Comparison of ENCODE assay signal across 8 cellular contexts in genomic region chr5:151770383-151771258, GRCh38. TPM values are rescaled to one million over a fixed set of nuclear protein-coding genes. Genes with fewer than 3 reads are reported as not detected.
DNase-seq lines count a peak whose midpoint lies in the region; ATAC-seq, FAIRE-seq and TF ChIP-seq lines count a peak whose summit lies in the region.

No MANE protein-coding gene starts in this region.

- H3K27ac ChIP-seq in DOHH2 (ENCODE audit: low read depth, low read length) (peak overlapping the region; percentile 81), caudate nucleus (ENCODE audit: low read depth, low read length) (peak overlapping the region; percentile 99), keratinocyte (ENCODE audit: control insufficient read depth, insufficient read depth, low read length) (peak overlapping the region; percentile 76)

- peaks cover 34% of the 10 kb centered on the region for H4K20me1 ChIP-seq in DOHH2 (ENCODE audit: control insufficient read depth, insufficient read depth, low read depth, low read length)
- H4K20me1 ChIP-seq in keratinocyte (ENCODE audit: control insufficient read depth, extremely low read depth, insufficient read depth, low read length) = peaks cover 31% of the 10 kb centered on the region

- FAIRE-seq in keratinocyte (lab: Jason Lieb, UNC) = no peak

- no peaks in the 10 kb centered on the region for H3K9me2 ChIP-seq in DOHH2 (replicated peaks; ENCODE audit: control insufficient read depth, low read length)

- no peaks in the 10 kb centered on the region for H3K9me3 ChIP-seq in DOHH2 (ENCODE audit: control insufficient read depth, insufficient read depth, low read length)
- H3K9me3 ChIP-seq in keratinocyte (ENCODE audit: control insufficient read depth, low read depth, low read length) = no peaks in the 10 kb centered on the region

- peak overlapping the region; percentile 82 for H2AFZ ChIP-seq in keratinocyte (ENCODE audit: control insufficient read depth, low read length)

- peaks cover 35% of the 10 kb centered on the region for H3K36me3 ChIP-seq in DOHH2 (ENCODE audit: control insufficient read depth, low read length)
- H3K36me3 ChIP-seq in keratinocyte (ENCODE audit: control insufficient read depth in 2 of 2, extremely low read depth in 1 of 2, insufficient read depth in 2 of 2, low read length in 2 of 2) = peaks cover 0 to 7% of the 10 kb centered on the region in 2 experiments

- H3K27me3 ChIP-seq in DOHH2 (ENCODE audit: control insufficient read depth, low read length) = no peaks in the 10 kb centered on the region
- H3K27me3 ChIP-seq in keratinocyte (ENCODE audit: control insufficient read depth, extremely low read depth, insufficient read depth, low read length) = no peaks in the 10 kb centered on the region

- peak; percentile 42 for TF ChIP-seq CTCF in DOHH2 (IDR thresholded peaks at IDR 0.05; ENCODE audit: low read depth, low read length, poor library complexity, severe bottlenecking)
- no peak for TF ChIP-seq CTCF in keratinocyte (optimal IDR thresholded peaks at IDR 0.05 in 1 of 3, IDR thresholded peaks at IDR 0.05 in 1 of 3, conservative IDR thresholded peaks at IDR 0.05 in 1 of 3; ENCODE audit: extremely low read depth in 1 of 3, insufficient read depth in 2 of 3, low read length in 3 of 3)

- H3F3A ChIP-seq in DOHH2 (ENCODE audit: control insufficient read depth, insufficient read depth) = 0 out of 2 replicates have a peak, but pooled peaks cover 3% of the 10 kb centered on the region

- peaks cover 53% of the 10 kb centered on the region for H3K79me2 ChIP-seq in DOHH2 (ENCODE audit: control insufficient read depth, low read length)
- H3K79me2 ChIP-seq in keratinocyte (ENCODE audit: control insufficient read depth, insufficient read depth, low read length) = peaks cover 40% of the 10 kb centered on the region

- ATAC-seq in GM19438 (IDR thresholded peaks at IDR 0.05; ENCODE audit: low read depth, unreplicated experiment) = peak; percentile 38
- peak; percentile 12 for ATAC-seq in HG03469 (IDR thresholded peaks at IDR 0.05; ENCODE audit: unreplicated experiment)

- dilution Hi-C loops in keratinocyte (cut with MboI; ENCODE audit: extremely low pct_ligation_motif_present, low sequenced_read_pairs) = no loop called here

- H3K4me1 ChIP-seq in DOHH2 (ENCODE audit: control insufficient read depth, low read length) (peaks cover 32% of the 10 kb centered on the region), keratinocyte (ENCODE audit: control insufficient read depth, extremely low read depth, insufficient read depth, low read length) (peaks cover 20% of the 10 kb centered on the region)

- H3K4me3 ChIP-seq in DOHH2 (ENCODE audit: low read length) (peak overlapping the region; percentile 69), keratinocyte (ENCODE audit: control insufficient read depth in 2 of 3, extremely low read depth in 1 of 3, insufficient read depth in 2 of 3, low read depth in 1 of 3, low read length in 3 of 3) (peak overlapping the region; percentile 43 to 72 (median 72))

- peak overlapping the region; percentile 93 for H3K9ac ChIP-seq in keratinocyte (ENCODE audit: control insufficient read depth, extremely low read depth, insufficient read depth, low read length)

- DNase-seq in caudate nucleus (lab: John Stamatoyannopoulos, UW) = peak in 57 of 61 donors; percentile 28 to 85 (median 70)
- no peak for DNase-seq in keratinocyte (ENCODE audit: low read depth, low spot score)
- peak; percentile 63 for DNase-seq in stimulated activated CD4-positive, alpha-beta T cell treated with anti-CD3 and anti-CD28 coated beads, Interleukin-12 subunit alpha, Interleukin-12 subunit beta, amount 100 ng/mL, for 4 hours
- no peak for DNase-seq in OCI-M2 (lab: John Stamatoyannopoulos, UW; ENCODE audit: unreplicated experiment)

- H3K4me2 ChIP-seq in DOHH2 (ENCODE audit: low read length) = peak overlapping the region; percentile 72
- peak overlapping the region; percentile 81 for H3K4me2 ChIP-seq in keratinocyte (ENCODE audit: control insufficient read depth, extremely low read depth, insufficient read depth, low read depth, low read length)

- H3K9me1 ChIP-seq in keratinocyte (ENCODE audit: control insufficient read depth, extremely low read depth, insufficient read depth, low read length) = no peaks in the 10 kb centered on the region

TF ChIP-seq in PFSK-1, 5 proteins besides CTCF, POLR2A, EP300 and RAD21:
- TF ChIP-seq SIN3A (IDR thresholded peaks at IDR 0.05; ENCODE audit: borderline replicate concordance, insufficient read depth, low read length) (no peak), POLR2AphosphoS5 (IDR thresholded peaks at IDR 0.05; ENCODE audit: low read depth, low read length) (no peak), FOXP2 (optimal IDR thresholded peaks at IDR 0.05; ENCODE audit: borderline replicate concordance, extremely low read depth, extremely low read length, insufficient read depth) (peak; percentile 46)
- TF ChIP-seq, protein P1, sequence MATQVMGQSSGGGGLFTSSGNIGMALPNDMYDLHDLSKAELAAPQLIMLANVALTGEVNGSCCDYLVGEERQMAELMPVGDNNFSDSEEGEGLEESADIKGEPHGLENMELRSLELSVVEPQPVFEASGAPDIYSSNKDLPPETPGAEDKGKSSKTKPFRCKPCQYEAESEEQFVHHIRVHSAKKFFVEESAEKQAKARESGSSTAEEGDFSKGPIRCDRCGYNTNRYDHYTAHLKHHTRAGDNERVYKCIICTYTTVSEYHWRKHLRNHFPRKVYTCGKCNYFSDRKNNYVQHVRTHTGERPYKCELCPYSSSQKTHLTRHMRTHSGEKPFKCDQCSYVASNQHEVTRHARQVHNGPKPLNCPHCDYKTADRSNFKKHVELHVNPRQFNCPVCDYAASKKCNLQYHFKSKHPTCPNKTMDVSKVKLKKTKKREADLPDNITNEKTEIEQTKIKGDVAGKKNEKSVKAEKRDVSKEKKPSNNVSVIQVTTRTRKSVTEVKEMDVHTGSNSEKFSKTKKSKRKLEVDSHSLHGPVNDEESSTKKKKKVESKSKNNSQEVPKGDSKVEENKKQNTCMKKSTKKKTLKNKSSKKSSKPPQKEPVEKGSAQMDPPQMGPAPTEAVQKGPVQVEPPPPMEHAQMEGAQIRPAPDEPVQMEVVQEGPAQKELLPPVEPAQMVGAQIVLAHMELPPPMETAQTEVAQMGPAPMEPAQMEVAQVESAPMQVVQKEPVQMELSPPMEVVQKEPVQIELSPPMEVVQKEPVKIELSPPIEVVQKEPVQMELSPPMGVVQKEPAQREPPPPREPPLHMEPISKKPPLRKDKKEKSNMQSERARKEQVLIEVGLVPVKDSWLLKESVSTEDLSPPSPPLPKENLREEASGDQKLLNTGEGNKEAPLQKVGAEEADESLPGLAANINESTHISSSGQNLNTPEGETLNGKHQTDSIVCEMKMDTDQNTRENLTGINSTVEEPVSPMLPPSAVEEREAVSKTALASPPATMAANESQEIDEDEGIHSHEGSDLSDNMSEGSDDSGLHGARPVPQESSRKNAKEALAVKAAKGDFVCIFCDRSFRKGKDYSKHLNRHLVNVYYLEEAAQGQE (IDR thresholded peaks at IDR 0.05; ENCODE audit: insufficient read depth in 1 of 2, low read depth in 2 of 2, low read length in 2 of 2) = no peak

RNA-seq across cellular contexts. Expression of gene G3BP1, which starts 1.1 kb away (rescaled TPM):
- 88.6 TPM for polyA plus RNA-seq in PFSK-1 (2012; ENCODE audit: insufficient read length, low read depth)
- polyA plus RNA-seq in keratinocyte = 93.5 to 137 TPM (median 115 TPM) in 3 replicates
- 98.2 TPM for polyA plus RNA-seq in keratinocyte (2011; ENCODE audit: low read depth)
- polyA plus RNA-seq in keratinocyte (2011; cell fraction: cytosol; rRNA removed) = 52.3 and 81.0 TPM in 2 replicates
- 83.5 and 87.6 TPM in 2 replicates for polyA plus RNA-seq in keratinocyte (2011; cell fraction: nucleus; rRNA removed)
- 84.1 and 237 TPM in 2 replicates for polyA plus RNA-seq in keratinocyte (2012; ENCODE audit: low replicate concordance)
- polyA minus RNA-seq in keratinocyte = 182 to 302 TPM (median 247 TPM) in 3 replicates
- 189 TPM for polyA minus RNA-seq in keratinocyte (2011; cell fraction: cytosol; rRNA and poly(A)+ RNA removed)
- polyA minus RNA-seq in keratinocyte (2011; cell fraction: nucleus; rRNA and poly(A)+ RNA removed) = 187 and 308 TPM in 2 replicates

RNA-seq across cellular contexts. Expression of gene ATOX1, which starts 12.2 kb away (rescaled TPM):
- polyA plus RNA-seq in PFSK-1 (2012; ENCODE audit: insufficient read length, low read depth) = 64.7 TPM
- 173 to 414 TPM (median 199 TPM) in 3 replicates for polyA plus RNA-seq in keratinocyte
- polyA plus RNA-seq in keratinocyte (2011; ENCODE audit: low read depth) = 58.4 TPM
- 310 and 443 TPM in 2 replicates for polyA plus RNA-seq in keratinocyte (2011; cell fraction: cytosol; rRNA removed)
- 111 and 127 TPM in 2 replicates for polyA plus RNA-seq in keratinocyte (2011; cell fraction: nucleus; rRNA removed)
- polyA plus RNA-seq in keratinocyte (2012; ENCODE audit: low replicate concordance) = 199 and 361 TPM in 2 replicates
- polyA minus RNA-seq in keratinocyte = 133 to 246 TPM (median 216 TPM) in 3 replicates
- 153 TPM for polyA minus RNA-seq in keratinocyte (2011; cell fraction: cytosol; rRNA and poly(A)+ RNA removed)
- polyA minus RNA-seq in keratinocyte (2011; cell fraction: nucleus; rRNA and poly(A)+ RNA removed) = 31.7 and 39.0 TPM in 2 replicates

Comparison
In these comparisons a context has a peak if more than half of its experiments do, and no peak if none do; other contexts are left out.
1. DNase-seq: peak in caudate nucleus (57 of 61) and stimulated activated CD4-positive, alpha-beta T cell treated with anti-CD3 and anti-CD28 coated beads, Interleukin-12 subunit alpha, Interleukin-12 subunit beta, amount 100 ng/mL, for 4 hours (single experiment); none in keratinocyte (single experiment) and OCI-M2 (single experiment).
2. Peak in every context shown above with its lines, with median percentiles within 50 percentile points of each other: H3K27ac ChIP-seq.